Comparison of ENCODE assay signal across 8 cellular contexts in genomic region chr12:111841750-111842555, GRCh38. TPM values are rescaled to one million over a fixed set of nuclear protein-coding genes. Genes with fewer than 3 reads are reported as not detected.
A peak's percentile ranks its signal among the peaks of the same experiment; 100 is the strongest.
DNase-seq lines count a peak whose midpoint lies in the region; ATAC-seq and TF ChIP-seq lines count a peak whose summit lies in the region.

A gene with protein sequence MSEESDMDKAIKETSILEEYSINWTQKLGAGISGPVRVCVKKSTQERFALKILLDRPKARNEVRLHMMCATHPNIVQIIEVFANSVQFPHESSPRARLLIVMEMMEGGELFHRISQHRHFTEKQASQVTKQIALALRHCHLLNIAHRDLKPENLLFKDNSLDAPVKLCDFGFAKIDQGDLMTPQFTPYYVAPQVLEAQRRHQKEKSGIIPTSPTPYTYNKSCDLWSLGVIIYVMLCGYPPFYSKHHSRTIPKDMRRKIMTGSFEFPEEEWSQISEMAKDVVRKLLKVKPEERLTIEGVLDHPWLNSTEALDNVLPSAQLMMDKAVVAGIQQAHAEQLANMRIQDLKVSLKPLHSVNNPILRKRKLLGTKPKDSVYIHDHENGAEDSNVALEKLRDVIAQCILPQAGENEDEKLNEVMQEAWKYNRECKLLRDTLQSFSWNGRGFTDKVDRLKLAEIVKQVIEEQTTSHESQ (plus strand): TSS chr12:111842228. CDS start chr12:111842734, 506 bp downstream.

- H3K4me3 ChIP-seq in AG04450 (ENCODE audit: low read depth, low read length) (peak within 1 kb of the TSS; percentile 98), WERI-Rb-1 (ENCODE audit: low read depth, low read length) (peak within 1 kb of the TSS; percentile 98), breast epithelium (peak within 1 kb of the TSS; percentile 90 to 100 (median 96)), iPS-20b (ENCODE audit: low read length) (peak within 1 kb of the TSS; percentile 94), skin epidermis (peak within 1 kb of the TSS; percentile 65 to 99 (median 84))

- ATAC-seq in GM18907 (IDR thresholded peaks at IDR 0.05; ENCODE audit: unreplicated experiment): peak; percentile 81
- ATAC-seq in HG03139 (IDR thresholded peaks at IDR 0.05; ENCODE audit: unreplicated experiment): peak; percentile 76

- CTCF ChIA-PET in AG04450 (lab: Charles Lee): no interaction called here

- H3K9ac ChIP-seq in iPS-20b (ENCODE audit: low read depth, low read length): peak within 1 kb of the TSS; percentile 97

- H3K4me1 ChIP-seq in breast epithelium: peaks cover 11 to 12% of the 10 kb centered on the region in 2 donors
- H3K4me1 ChIP-seq in iPS-20b (ENCODE audit: insufficient read depth, low read length): peaks cover 3% of the 10 kb centered on the region; the same call in 1 of the 2 replicates

- intact Hi-C loops in breast epithelium (cut with DNase I; ENCODE audit: low total_unique reads): loop anchor here (10.0 kb wide), 1 partner anchor 1383 kb away; the partner anchor contains the start of gene TPCN1

- no peaks in the 10 kb centered on the region for H3K9me3 ChIP-seq in AG04450 (ENCODE audit: control insufficient read depth, insufficient read depth, low read length)
- H3K9me3 ChIP-seq in WERI-Rb-1 (ENCODE audit: severe bottlenecking): no peaks in the 10 kb centered on the region
- no peaks in the 10 kb centered on the region for H3K9me3 ChIP-seq in breast epithelium
- no peaks in the 10 kb centered on the region for H3K9me3 ChIP-seq in iPS-20b (ENCODE audit: insufficient read depth, low read depth, low read length)

- H3K27ac ChIP-seq in AG04450 (ENCODE audit: low read depth, low read length) (peak within 1 kb of the TSS; percentile 75), WERI-Rb-1 (peak within 1 kb of the TSS; percentile 96), breast epithelium (peak within 1 kb of the TSS; percentile 97), iPS-20b (ENCODE audit: low read length) (peak within 1 kb of the TSS; percentile 72), skin epidermis (peak within 1 kb of the TSS; percentile 89 to 100 (median 97))

- H3K36me3 ChIP-seq in WERI-Rb-1 (peaks cover 58% of the 10 kb centered on the region), breast epithelium (no peaks in the 10 kb centered on the region), iPS-20b (ENCODE audit: insufficient read depth, low read depth, low read length) (peaks cover 29% of the 10 kb centered on the region)

- peak; percentile 22 for TF ChIP-seq POLR2A in breast epithelium (IDR thresholded peaks at IDR 0.05)

- TF ChIP-seq CTCF in AG04450 (IDR thresholded peaks at IDR 0.05; ENCODE audit: low read depth, low read length) (no peak), WERI-Rb-1 (IDR thresholded peaks at IDR 0.05; ENCODE audit: low read depth, low read length) (no peak), breast epithelium (IDR thresholded peaks at IDR 0.05) (no peak)

- H3K27me3 ChIP-seq in AG04450 (ENCODE audit: control insufficient read depth, insufficient read depth, low read length): no peaks in the 10 kb centered on the region
- no peaks in the 10 kb centered on the region for H3K27me3 ChIP-seq in WERI-Rb-1 (ENCODE audit: insufficient read depth, low read depth, severe bottlenecking)
- no peaks in the 10 kb centered on the region for H3K27me3 ChIP-seq in breast epithelium
- H3K27me3 ChIP-seq in iPS-20b (ENCODE audit: insufficient read depth, low read length): no peaks in the 10 kb centered on the region

- DNase-seq in AG04450 (ENCODE audit: low read depth, low spot score) (peak; percentile 89), NCI-H2227 (lab: John Stamatoyannopoulos, UW; ENCODE audit: unreplicated experiment) (peak; percentile 98), WERI-Rb-1 (peak; percentile 96), breast epithelium (ENCODE audit: low spot score in 2 of 2) (peak; percentile 90 to 92)

- POLR2A ChIA-PET in AG04450 (lab: Yijun Ruan, JAX): no interaction called here

RNA-seq across cellular contexts. Expression of the gene that starts here (rescaled TPM):
- 32.1 and 33.5 TPM in 2 replicates for polyA plus RNA-seq in AG04450 (2011; rRNA removed)
- polyA minus RNA-seq in AG04450 (2011; rRNA and poly(A)+ RNA removed): 27.0 and 36.3 TPM in 2 replicates
- 10 to 100 TPM; 38.2 to 59.7 (median 40.0) TPM for total RNA-seq in breast epithelium

Comparison
In these comparisons a context has a peak if more than half of its experiments do, and no peak if none do; other contexts are left out.
1. Peak in every context shown above with its lines: DNase-seq, ATAC-seq, H3K4me3 ChIP-seq and H3K27ac ChIP-seq.